ENCODE assay signal across 10 cellular contexts in the genomic region with DNA sequence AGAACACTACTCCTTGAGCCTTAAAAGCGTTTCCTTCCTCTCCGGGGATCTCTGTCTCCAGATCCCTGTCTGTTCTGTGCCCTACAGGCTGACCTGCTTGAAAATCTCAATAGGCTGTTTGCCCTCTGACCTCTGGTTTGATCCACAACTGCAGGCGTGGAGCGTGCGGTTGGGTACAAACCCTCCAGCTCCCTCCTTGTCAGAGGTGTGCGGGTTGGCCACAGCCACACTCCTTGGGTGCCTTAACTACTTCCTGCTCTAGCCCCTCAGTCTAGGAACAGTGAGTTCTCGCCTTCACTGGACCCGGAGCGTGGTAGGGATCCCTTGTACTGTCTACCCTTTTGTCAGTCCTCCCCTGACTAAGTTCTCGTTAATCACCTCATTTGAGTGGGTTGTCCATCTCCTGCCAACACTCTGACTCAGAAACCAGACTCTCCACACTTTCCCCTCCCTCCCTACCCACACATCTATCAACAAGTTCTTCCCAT. TPM values are rescaled to one million over a fixed set of nuclear protein-coding genes. Genes with fewer than 3 reads are reported as not detected.
A peak's percentile ranks its signal among the peaks of the same experiment; 100 is the strongest.
DNase-seq lines count a peak whose midpoint lies in the region; ATAC-seq, FAIRE-seq and TF ChIP-seq lines count a peak whose summit lies in the region.
"Had no signal": no experiment of that assay in that cellular context is flagged by ENCODE, and none has a peak within 500 bp of the region (broad histone marks: within the 10 kb centered on the region; RNA-seq: fewer than 3 reads in every experiment).

No MANE protein-coding gene starts in this region.

- no peaks in the 10 kb centered on the region for H3K36me3 Mint-ChIP-seq in activated naive CD4-positive, alpha-beta T cell treated with anti-CD3 and anti-CD28 coated beads, Interleukin-2, amount 50 U/mL, for 72 hours
- no peaks in the 10 kb centered on the region for H3K36me3 Mint-ChIP-seq in CD8-positive, alpha-beta memory T cell

- 0 out of 2 replicates have a peak overlapping the region, but pooled peaks have one; percentile 39 for H2BK5ac ChIP-seq in H1 (ENCODE audit: low read depth, low read length)

- H3K4me3 Mint-ChIP-seq in CD8-positive, alpha-beta memory T cell: peak overlapping the region in 3 of 7 donors; percentile 41 to 77 (median 51)
- H3K4me3 Mint-ChIP-seq: T-helper 1 cell treated with Interleukin-12 subunit alpha and Interleukin-12 subunit beta and Interleukin-4 antibody, amounts not matched to agents 30 μg/mL and 1 μg/mL, for 36 hours had no signal

- no peak overlapping the region for H3K14ac ChIP-seq in H1 (ENCODE audit: insufficient read length)

- H3K27me3 Mint-ChIP-seq in CD8-positive, alpha-beta memory T cell: peaks cover 10 to 34% of the 10 kb centered on the region in 2 donors

- no peak for TF ChIP-seq CTCF in H1 (IDR thresholded peaks at IDR 0.05; ENCODE audit: control extremely low read depth in 1 of 3, insufficient read depth in 1 of 3, low read depth in 1 of 3, low read length in 3 of 3)

- 89% methylated on average over 10 of the region's 10 CpGs; no CpG with 5 or more reads in 1 of the 2 experiments for WGBS in H1 (ENCODE audit: extremely low coverage in 1 of 2, insufficient coverage in 1 of 2, insufficient read length in 1 of 2, insufficient replicate concordance in 2 of 2, low coverage in 1 of 2, low lambda C conversion rate in 2 of 2, missing lambda C conversion rate in 1 of 2), 2 experiments
- WGBS in aorta, 2 donors: 5% methylated on average over 10 of the region's 10 CpGs

- H3K56ac ChIP-seq in H1 (replicated peaks; ENCODE audit: insufficient read length, low read depth, low read length): no peak overlapping the region

- no peak overlapping the region for H2AFZ ChIP-seq in H1 (ENCODE audit: low read length)

- no peak overlapping the region for H4K5ac ChIP-seq in H1 (ENCODE audit: insufficient read length, low read depth, low read length)

- H4K91ac ChIP-seq in H1 (replicated peaks; ENCODE audit: insufficient read length, low read length): peak overlapping the region; percentile 3

- H3K9me3 Mint-ChIP-seq in activated naive CD4-positive, alpha-beta T cell treated with anti-CD3 and anti-CD28 coated beads, Interleukin-2, amount 50 U/mL, for 72 hours: no peaks in the 10 kb centered on the region
- no peaks in the 10 kb centered on the region for H3K9me3 Mint-ChIP-seq in CD8-positive, alpha-beta memory T cell
- H3K9me3 Mint-ChIP-seq: T-helper 1 cell treated with Interleukin-12 subunit alpha and Interleukin-12 subunit beta and Interleukin-4 antibody, amounts not matched to agents 30 μg/mL and 1 μg/mL, for 36 hours had no signal

- H3K79me2 ChIP-seq in H1 (ENCODE audit: control insufficient read depth in 1 of 2, insufficient read depth in 2 of 2, low read length in 2 of 2): no peaks in the 10 kb centered on the region

- no peak for TF ChIP-seq EP300 in H1 (IDR thresholded peaks at IDR 0.05; ENCODE audit: borderline replicate concordance in 1 of 2, low read depth in 2 of 2, low read length in 2 of 2)

- H2AK5ac ChIP-seq in H1 (ENCODE audit: low read depth, low read length): no peak overlapping the region

- no peak overlapping the region for H2BK15ac ChIP-seq in H1 (ENCODE audit: low read length)

- H3K27me3 ChIP-seq in H1 (replicated peaks in 1 of 4; ENCODE audit: control insufficient read depth in 3 of 4, extremely low read depth in 1 of 4, insufficient read depth in 3 of 4, low read length in 3 of 4): no peaks in the 10 kb centered on the region
- H3K27me3 ChIP-seq in aorta (ENCODE audit: control insufficient read depth in 1 of 2, insufficient read depth in 2 of 2, low read length in 1 of 2): no peaks in the 10 kb centered on the region
- H3K27me3 ChIP-seq in CD8-positive, alpha-beta memory T cell (ENCODE audit: insufficient read depth, low read length, poor library complexity, severe bottlenecking): peaks cover 3% of the 10 kb centered on the region

- no peak overlapping the region for H3K4me2 ChIP-seq in H1 (ENCODE audit: insufficient read depth in 1 of 2, low read depth in 2 of 2, low read length in 2 of 2)

- H3K4me1 ChIP-seq in H1 (replicated peaks in 1 of 4; ENCODE audit: control insufficient read depth in 3 of 4, insufficient read depth in 4 of 4, low read length in 3 of 4): peaks cover 2 to 26% (median 14%) of the 10 kb centered on the region in 4 experiments
- H3K4me1 ChIP-seq in aorta (ENCODE audit: control insufficient read depth in 1 of 2, insufficient read depth in 2 of 2, low read length in 2 of 2): peaks cover 2 to 11% of the 10 kb centered on the region in 2 donors
- peaks cover 14% of the 10 kb centered on the region for H3K4me1 ChIP-seq in CD8-positive, alpha-beta memory T cell (ENCODE audit: insufficient read depth, low read length)

- peak overlapping the region in 1 of 2 donors; percentile 31 for H3K27ac Mint-ChIP-seq in activated naive CD4-positive, alpha-beta T cell treated with anti-CD3 and anti-CD28 coated beads, Interleukin-2, amount 50 U/mL, for 72 hours
- peak overlapping the region in 4 of 8 donors; percentile 46 to 89 (median 78) for H3K27ac Mint-ChIP-seq in CD8-positive, alpha-beta memory T cell
- H3K27ac Mint-ChIP-seq: T-helper 1 cell treated with Interleukin-12 subunit alpha and Interleukin-12 subunit beta and Interleukin-4 antibody, amounts not matched to agents 30 μg/mL and 1 μg/mL, for 36 hours had no signal

- H2BK120ac ChIP-seq in H1 (replicated peaks; ENCODE audit: low read depth, low read length): no peak overlapping the region

- peak; percentile 44 to 64 for ATAC-seq in activated naive CD4-positive, alpha-beta T cell treated with anti-CD3 and anti-CD28 coated beads, Interleukin-2, amount 50 U/mL, for 72 hours
- ATAC-seq in aorta (ENCODE audit: low FRiP score) (peak; percentile 31), GM18858 (IDR thresholded peaks at IDR 0.05; ENCODE audit: unreplicated experiment) (no peak)

- H3K4me3 ChIP-seq in H1 (ENCODE audit: extremely low read depth in 1 of 4, insufficient read depth in 2 of 4, low read depth in 3 of 4, low read length in 4 of 4) (no peak overlapping the region), aorta (ENCODE audit: low read length in 2 of 2) (peak overlapping the region in 1 of 2 donors; percentile 22)
- H3K4me3 ChIP-seq in CD8-positive, alpha-beta memory T cell (ENCODE audit: low read length): no peak overlapping the region

- H3K79me1 ChIP-seq in H1 (ENCODE audit: low read depth, low read length): no peaks in the 10 kb centered on the region; the same call in 1 of the 2 replicates

- H3K4me1 Mint-ChIP-seq in CD8-positive, alpha-beta memory T cell: peaks cover 3 to 55% (median 16%) of the 10 kb centered on the region in 3 donors

- intact Hi-C loops in aorta (cut with DNase I): loop anchor here (5.0 to 10.0 kb wide), 3 partner anchors 36 to 191 kb away; a partner anchor contains a TSS

- H3K9ac ChIP-seq in H1 (replicated peaks in 1 of 4; ENCODE audit: extremely low read depth in 1 of 4, low read depth in 3 of 4, low read length in 3 of 4): no peak overlapping the region

- peak overlapping the region; percentile 39 for H3K4ac ChIP-seq in H1 (replicated peaks; ENCODE audit: insufficient read length, low read depth, low read length)

- H3K18ac ChIP-seq in H1 (ENCODE audit: extremely low read depth, low read length): 0 out of 2 replicates have a peak overlapping the region, but pooled peaks have one; percentile 53

- no peaks in the 10 kb centered on the region for H3K36me3 ChIP-seq in H1 (ENCODE audit: control insufficient read depth in 2 of 4, insufficient read depth in 4 of 4, low read length in 3 of 4)
- no peaks in the 10 kb centered on the region for H3K36me3 ChIP-seq in aorta (ENCODE audit: control insufficient read depth in 1 of 2, insufficient read depth in 2 of 2, low read length in 1 of 2)
- H3K36me3 ChIP-seq in CD8-positive, alpha-beta memory T cell (ENCODE audit: insufficient read depth, low read length): no peaks in the 10 kb centered on the region

- H3K23ac ChIP-seq in H1 (ENCODE audit: insufficient read length): no peak overlapping the region

- FAIRE-seq in H1 (lab: Jason Lieb, UNC): no peak

- no peak overlapping the region; the same call in 1 of the 2 replicates for H4K8ac ChIP-seq in H1 (ENCODE audit: extremely low read depth, insufficient read depth, low read length)

- no peak for TF ChIP-seq RAD21 in H1 (IDR thresholded peaks at IDR 0.05 in 1 of 2, conservative IDR thresholded peaks at IDR 0.05 in 1 of 2; ENCODE audit: low read depth in 2 of 2, low read length in 2 of 2)

- no peaks in the 10 kb centered on the region; the same call in 1 of the 2 replicates for H3K23me2 ChIP-seq in H1 (ENCODE audit: low read depth, low read length)

- H3K9me3 ChIP-seq in H1 (ENCODE audit: insufficient read depth in 2 of 2, low read depth in 1 of 2, low read length in 1 of 2): no peaks in the 10 kb centered on the region
- H3K9me3 ChIP-seq in aorta (ENCODE audit: control insufficient read depth, low read length): no peaks in the 10 kb centered on the region
- no peaks in the 10 kb centered on the region for H3K9me3 ChIP-seq in CD8-positive, alpha-beta memory T cell (ENCODE audit: low read length)

- POLR2A ChIA-PET in H1 (lab: Charles Lee; ENCODE audit: partially characterized antibody): interaction anchor here (1.2 to 2.8 kb wide), 2 partner anchors 10 to 11 kb away, joined by 3 to 15 read pairs; no protein-coding TSS in a partner anchor
- POLR2A ChIA-PET in CD8-positive, alpha-beta memory T cell (lab: Charles Lee): no interaction called here

- H4K20me1 ChIP-seq in H1 (replicated peaks in 1 of 2; ENCODE audit: control insufficient read depth in 1 of 2, insufficient read depth in 2 of 2, low read length in 2 of 2): no peaks in the 10 kb centered on the region

- no peak overlapping the region for H2BK20ac ChIP-seq in H1 (ENCODE audit: low read length)

- CTCF ChIA-PET in H1 (lab: Charles Lee; ENCODE audit: partially characterized antibody): interaction anchor here (0.8 to 1.8 kb wide), 10 partner anchors 10 to 207 kb away, joined by 3 to 9 read pairs (median 4); no protein-coding TSS in a partner anchor
- CTCF ChIA-PET in CD8-positive, alpha-beta memory T cell (lab: Charles Lee): interaction anchor here (0.9 kb wide), 1 partner anchor 10 kb away, joined by 3 read pairs; no protein-coding TSS in a partner anchor

- no peak for DNase-seq in activated naive CD4-positive, alpha-beta T cell treated with anti-CD3 and anti-CD28 coated beads, Interleukin-2, amount 50 U/mL, for 72 hours (ENCODE audit: low spot score in 2 of 2)
- no peak for DNase-seq in activated naive CD4-positive, alpha-beta T cell (lab: John Stamatoyannopoulos, UW)
- DNase-seq in H1 (ENCODE audit: low read depth in 1 of 2, low spot score in 2 of 2) (no peak), myocyte (ENCODE audit: low read depth) (peak; percentile 90), aorta (no peak), NCI-H1417 treated with DMSO at 0.1 percent for 48 hours (lab: John Stamatoyannopoulos, UW) (no peak)
- DNase-seq in CD8-positive, alpha-beta memory T cell: no peak

- H3K27ac ChIP-seq in H1 (ENCODE audit: low read depth, low read length): no peak overlapping the region
- peak overlapping the region; percentile 88 to 99 for H3K27ac ChIP-seq in aorta (ENCODE audit: low read depth in 1 of 2, low read length in 2 of 2)
- H3K27ac ChIP-seq in CD8-positive, alpha-beta memory T cell (ENCODE audit: low read depth, low read length): no peak overlapping the region
- H3K27ac ChIP-seq: C4-2B had no signal

- TF ChIP-seq POLR2A in H1 (IDR thresholded peaks at IDR 0.05; ENCODE audit: control extremely low read depth in 1 of 2, low read depth in 2 of 2, low read length in 2 of 2): no peak

- 0 out of 2 replicates have a peak overlapping the region, but pooled peaks have one; percentile 62 for H2BK12ac ChIP-seq in H1 (ENCODE audit: low read depth, low read length)

RNA-seq across cellular contexts. Expression of a gene that starts 33.1 kb away (rescaled TPM):
- not detected for total RNA-seq in activated naive CD4-positive, alpha-beta T cell treated with anti-CD3 and anti-CD28 coated beads, Interleukin-2, amount 50 U/mL, for 72 hours
- total RNA-seq in H1 (2021; fragmentation: NEBNext Ultra II Directional; extraction: Animal tissue kit (Norgen Biotek cat#: 25700)): 1.7 and 2.1 TPM in 2 replicates
- polyA plus RNA-seq in H1 (2011; rRNA removed) (2.8 and 2.9 TPM in 2 replicates), aorta (10 to 100 TPM in 1 of 2 donors, 1 to 10 TPM in 1; 9.1 to 11.6 TPM)
- polyA plus RNA-seq in H1 (2011; cell fraction: cytosol; rRNA removed): 1.3 TPM
- 1.8 TPM for polyA plus RNA-seq in H1 (2011; cell fraction: nucleus; rRNA removed)
- 0.69 to 2.0 TPM (median 1.2 TPM) in 4 replicates for polyA plus RNA-seq in H1 (2012, experiment 1 of 2)
- polyA plus RNA-seq in H1 (2012, experiment 2 of 2): 0.59 TPM
- 1.4 TPM for polyA plus RNA-seq in H1 (2013, experiment 1 of 2)
- polyA plus RNA-seq in H1 (2013, experiment 2 of 2): 1.7 TPM
- polyA minus RNA-seq in H1 (2011; rRNA and poly(A)+ RNA removed): 10.8 and 12.2 TPM in 2 replicates
- polyA minus RNA-seq in H1 (2011; cell fraction: cytosol; rRNA and poly(A)+ RNA removed): 0.81 TPM
- 1.7 TPM for polyA minus RNA-seq in H1 (2011; cell fraction: nucleus; rRNA and poly(A)+ RNA removed)
- total RNA-seq in myocyte (10.6 and 15.3 TPM in 2 replicates), aorta (10 to 100 TPM; 41.9 to 55.4 TPM)
- 44.3 TPM for polyA plus RNA-seq in myocyte (2012)
- total RNA-seq in CD8-positive, alpha-beta memory T cell: under 1 TPM; 0.57 to 0.66 TPM
- polyA plus RNA-seq in CD8-positive, alpha-beta memory T cell: 4.4 TPM

Comparison
In these comparisons a context has a peak if more than half of its experiments do, and no peak if none do; other contexts are left out.
1. H3K27ac ChIP-seq: peak in aorta (2 of 2); none in H1 (single experiment) and CD8-positive, alpha-beta memory T cell (single experiment).